ENCODE assay signal across 29 cellular contexts in genomic region chr12:39071611-39072010, GRCh38.
"Had no signal": no experiment of that assay in that cellular context is flagged by ENCODE, and none has a peak within 500 bp of the region (broad histone marks: within the 10 kb centered on the region; RNA-seq: fewer than 3 reads in every experiment).

No MANE protein-coding gene starts in this region.

- DNase-seq: naive thymus-derived CD4-positive, alpha-beta T cell; natural killer cell; occipital lobe; ovary; posterior cingulate gyrus; psoas muscle; right cardiac atrium; right lobe of liver; sigmoid colon; small intestine; stimulated activated CD4-positive, alpha-beta T cell treated with anti-CD3 and anti-CD28 coated beads, Interleukin-15, amount 100 ng/mL, for 24 hours; stimulated activated CD4-positive, alpha-beta T cell treated with anti-CD3 and anti-CD28 coated beads, Interleukin-2, amount 100 ng/mL, for 24 hours; stimulated activated CD4-positive, alpha-beta T cell treated with anti-CD3 and anti-CD28 coated beads, Interleukin-2, amount 100 ng/mL, for 48 hours; stimulated activated CD4-positive, alpha-beta T cell treated with anti-CD3 and anti-CD28 coated beads, Interleukin-4, amount 100 ng/mL, for 4 hours; stimulated activated CD8-positive, alpha-beta memory T cell treated with anti-CD3 and anti-CD28 coated beads, Interleukin-4, amount 100 ng/mL, for 48 hours; stimulated activated naive CD4-positive, alpha-beta T cell; stimulated activated naive CD8-positive, alpha-beta T cell treated with anti-CD3 and anti-CD28 coated beads, Interleukin-15, amount 100 ng/mL, for 72 hours; stimulated activated naive CD8-positive, alpha-beta T cell treated with anti-CD3 and anti-CD28 coated beads, Interleukin-15, Interleukin-2, amounts not matched to agents 100 U/mL and 50 U/mL, for 24 hours; substantia nigra; testis; tibial artery; transverse colon; upper lobe of left lung had no signal

- H3K27ac Mint-ChIP-seq: naive thymus-derived CD4-positive, alpha-beta T cell; natural killer cell; nephron; neural progenitor cell; progenitor cell of endocrine pancreas; stimulated activated naive CD8-positive, alpha-beta T cell treated with anti-CD3 and anti-CD28 coated beads, Interleukin-15, amount 100 ng/mL, for 72 hours had no signal

- H3K4me3 Mint-ChIP-seq: naive thymus-derived CD4-positive, alpha-beta T cell; natural killer cell; nephron; neural progenitor cell; stimulated activated naive CD8-positive, alpha-beta T cell treated with anti-CD3 and anti-CD28 coated beads, Interleukin-15, amount 100 ng/mL, for 72 hours had no signal

- H3K36me3 Mint-ChIP-seq: naive thymus-derived CD4-positive, alpha-beta T cell; natural killer cell; neural progenitor cell had no signal

- H3K27ac ChIP-seq: neural progenitor cell, ovary, parathyroid adenoma, psoas muscle, right lobe of liver, sigmoid colon, suprapubic skin, testis, tibial artery, transverse colon, upper lobe of left lung, vagina had no signal

- ATAC-seq: naive thymus-derived CD4-positive, alpha-beta T cell; natural killer cell; psoas muscle; right cardiac atrium; right lobe of liver; stimulated activated naive CD8-positive, alpha-beta T cell treated with anti-CD3 and anti-CD28 coated beads, Interleukin-15, amount 100 ng/mL, for 72 hours; stimulated activated naive CD8-positive, alpha-beta T cell treated with anti-CD3 and anti-CD28 coated beads, Interleukin-15, Interleukin-2, amounts not matched to agents 100 U/mL and 50 U/mL, for 24 hours had no signal

- H3K27me3 ChIP-seq: neural progenitor cell, ovary, right lobe of liver, sigmoid colon, suprapubic skin, testis, tibial artery, transverse colon, upper lobe of left lung, vagina had no signal

- H3K4me3 ChIP-seq: neural progenitor cell, ovary, psoas muscle, right lobe of liver, sigmoid colon, suprapubic skin, testis, tibial artery, transverse colon, upper lobe of left lung, vagina had no signal

- H3K27me3 Mint-ChIP-seq: progenitor cell of endocrine pancreas; stimulated activated naive CD8-positive, alpha-beta T cell treated with anti-CD3 and anti-CD28 coated beads, Interleukin-15, amount 100 ng/mL, for 72 hours had no signal

- H3K9me3 ChIP-seq: ovary, psoas muscle, right lobe of liver, sigmoid colon, suprapubic skin, testis, tibial artery, transverse colon, upper lobe of left lung, vagina had no signal

- H3K4me1 ChIP-seq: neural progenitor cell, parathyroid adenoma, psoas muscle, right lobe of liver, sigmoid colon, suprapubic skin, testis, tibial artery, transverse colon, upper lobe of left lung, vagina had no signal

- H3K4me1 Mint-ChIP-seq: naive thymus-derived CD4-positive, alpha-beta T cell; natural killer cell; nephron; neural progenitor cell; stimulated activated naive CD8-positive, alpha-beta T cell treated with anti-CD3 and anti-CD28 coated beads, Interleukin-15, amount 100 ng/mL, for 72 hours had no signal

- H3K36me3 ChIP-seq: neural progenitor cell, ovary, right lobe of liver, sigmoid colon, suprapubic skin, tibial artery, transverse colon, upper lobe of left lung, vagina had no signal

- H3K9me3 Mint-ChIP-seq: nephron; neural progenitor cell; stimulated activated naive CD8-positive, alpha-beta T cell treated with anti-CD3 and anti-CD28 coated beads, Interleukin-15, amount 100 ng/mL, for 72 hours had no signal
